In the genomic region with DNA sequence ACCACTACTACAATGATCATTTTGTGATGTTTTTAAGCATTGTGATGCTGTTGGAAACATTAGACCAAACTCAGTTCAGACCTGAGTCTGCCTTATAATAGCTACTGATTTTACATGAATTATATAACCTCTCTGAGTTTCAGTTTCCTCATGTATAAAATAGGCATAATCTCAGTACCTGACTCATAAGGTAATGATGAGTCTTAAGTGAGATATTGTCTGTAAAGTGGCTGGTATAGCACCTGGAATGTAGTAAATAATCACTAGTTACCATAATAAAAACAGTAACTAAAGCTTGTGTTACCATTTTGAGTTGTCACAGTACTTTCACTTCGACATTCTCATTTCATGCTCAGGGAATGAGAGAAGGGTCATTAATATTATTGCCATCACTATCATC, we compare ENCODE assay signal across 19 cellular contexts.
DNase-seq lines count a peak whose midpoint lies in the region; ATAC-seq, FAIRE-seq and TF ChIP-seq lines count a peak whose summit lies in the region.
"Had no signal": no experiment of that assay in that cellular context is flagged by ENCODE, and none has a peak within 500 bp of the region (broad histone marks: within the 10 kb centered on the region; RNA-seq: fewer than 3 reads in every experiment).

No MANE protein-coding gene starts in this region.

- no peak for TF ChIP-seq EP300 in GM12878 (IDR thresholded peaks at IDR 0.05; ENCODE audit: borderline replicate concordance in 1 of 2, control insufficient read depth in 1 of 2, low read depth in 2 of 2, low read length in 2 of 2)

- no peaks in the 10 kb centered on the region for H4K20me1 ChIP-seq in GM12878 (ENCODE audit: control insufficient read depth, insufficient read depth)
- no peaks in the 10 kb centered on the region for H4K20me1 ChIP-seq in keratinocyte (ENCODE audit: control insufficient read depth, extremely low read depth, insufficient read depth, low read length)

- H3K79me2 ChIP-seq in GM12878 (ENCODE audit: control insufficient read depth, insufficient read depth, low read length) (no peaks in the 10 kb centered on the region), keratinocyte (ENCODE audit: control insufficient read depth, insufficient read depth, low read length) (no peaks in the 10 kb centered on the region)

- dilution Hi-C loops in keratinocyte (cut with MboI; ENCODE audit: extremely low pct_ligation_motif_present, low sequenced_read_pairs): no loop called here

- in situ Hi-C loops in GM12878 (cut with MboI): no loop called here

- H3K4me1 ChIP-seq in GM12878 (ENCODE audit: control insufficient read depth, insufficient read depth, low read length): no peaks in the 10 kb centered on the region
- H3K4me1 ChIP-seq in keratinocyte (ENCODE audit: control insufficient read depth, extremely low read depth, insufficient read depth, low read length): no peaks in the 10 kb centered on the region
- no peaks in the 10 kb centered on the region for H3K4me1 ChIP-seq in small intestine (ENCODE audit: control insufficient read depth in 2 of 2, insufficient read depth in 1 of 2, low read depth in 1 of 2, low read length in 1 of 2)
- H3K4me1 ChIP-seq in lower lobe of right lung: no peaks in the 10 kb centered on the region

- H3K4me3 ChIP-seq in GM12878 (no peak overlapping the region), keratinocyte (ENCODE audit: control insufficient read depth in 2 of 3, extremely low read depth in 1 of 3, insufficient read depth in 2 of 3, low read depth in 1 of 3, low read length in 3 of 3) (no peak overlapping the region), small intestine (ENCODE audit: low read depth in 1 of 2, low read length in 2 of 2) (no peak overlapping the region), lower lobe of right lung (no peak overlapping the region)
- H3K4me3 ChIP-seq: GM23338 had no signal

- intact Hi-C loops in GM12878 (cut with micrococcal nuclease; ENCODE audit: unreplicated experiment) (no loop called here), lower lobe of right lung (cut with DNase I) (no loop called here)

- CTCF ChIA-PET in GM12878 (lab: Yijun Ruan, JAX): interaction anchor here (0.8 to 1.5 kb wide), 2 partner anchors 23 to 24 kb away, joined by 3 read pairs; no protein-coding TSS in a partner anchor

- H3K27me3 ChIP-seq in GM12878 (replicated peaks in 1 of 2; ENCODE audit: control insufficient read depth in 2 of 2, insufficient read depth in 2 of 2, low read length in 1 of 2) (no peaks in the 10 kb centered on the region), keratinocyte (ENCODE audit: control insufficient read depth, extremely low read depth, insufficient read depth, low read length) (no peaks in the 10 kb centered on the region), small intestine (ENCODE audit: control insufficient read depth in 2 of 2, insufficient read depth in 2 of 2, low read length in 2 of 2) (no peaks in the 10 kb centered on the region), lower lobe of right lung (ENCODE audit: low read depth) (no peaks in the 10 kb centered on the region)

- H2AFZ ChIP-seq in GM12878 (ENCODE audit: control insufficient read depth, low read depth, low read length) (no peak overlapping the region), keratinocyte (ENCODE audit: control insufficient read depth, low read length) (no peak overlapping the region)
- H2AFZ ChIP-seq: GM23338 had no signal

- FAIRE-seq in GM12878 (lab: Jason Lieb, UNC) (no peak), keratinocyte (lab: Jason Lieb, UNC) (peak; percentile 48), small intestine (lab: Jason Lieb, UNC) (no peak)
- FAIRE-seq: A204.1, D721Med, G401.6, GM12892, GM18507, H54, HepG2 had no signal

- SMC1A ChIA-PET in GM12878 (lab: Charles Lee; ENCODE audit: uncharacterized antibody, unreplicated experiment): interaction anchor here (1.6 kb wide), 2 partner anchors 18 to 24 kb away, joined by 4 to 7 read pairs; no protein-coding TSS in a partner anchor

- H3K27ac ChIP-seq in GM12878 (ENCODE audit: control insufficient read depth, insufficient read depth): no peak overlapping the region
- peak overlapping the region; percentile 34 for H3K27ac ChIP-seq in keratinocyte (ENCODE audit: control insufficient read depth, insufficient read depth, low read length)
- no peak overlapping the region for H3K27ac ChIP-seq in small intestine (ENCODE audit: low read depth in 1 of 2, low read length in 1 of 2)
- no peak overlapping the region for H3K27ac ChIP-seq in lower lobe of right lung
- H3K27ac ChIP-seq: C4-2B had no signal

- no peak for TF ChIP-seq CTCF in GM12878 (IDR thresholded peaks at IDR 0.05 in 2 of 3, conservative IDR thresholded peaks at IDR 0.05 in 1 of 3; ENCODE audit: control insufficient read depth in 2 of 3, extremely low read depth in 1 of 3, insufficient read depth in 1 of 3, low read depth in 3 of 3, low read length in 3 of 3)
- TF ChIP-seq CTCF in keratinocyte (optimal IDR thresholded peaks at IDR 0.05 in 1 of 3, IDR thresholded peaks at IDR 0.05 in 1 of 3, conservative IDR thresholded peaks at IDR 0.05 in 1 of 3; ENCODE audit: extremely low read depth in 1 of 3, insufficient read depth in 2 of 3, low read length in 3 of 3): no peak
- no peak for TF ChIP-seq CTCF in lower lobe of right lung (IDR thresholded peaks at IDR 0.05)

- no peak overlapping the region for H3K9ac ChIP-seq in GM12878 (ENCODE audit: control insufficient read depth, insufficient read depth, low read length)
- H3K9ac ChIP-seq in keratinocyte (ENCODE audit: control insufficient read depth, extremely low read depth, insufficient read depth, low read length): no peak overlapping the region

- WGBS in GM12878 (ENCODE audit: insufficient coverage, insufficient replicate concordance, low lambda C conversion rate, missing lambda C conversion rate): 0% methylated on average over 1 of the region's 1 CpG
- 62 to 81% (median 77%) methylated on average over 1 of the region's 1 CpG for WGBS in small intestine, 3 donors

- H3K9me3 ChIP-seq in GM12878 (replicated peaks; ENCODE audit: control insufficient read depth, insufficient read depth, low read length) (no peaks in the 10 kb centered on the region), keratinocyte (ENCODE audit: control insufficient read depth, low read depth, low read length) (no peaks in the 10 kb centered on the region), small intestine (ENCODE audit: control insufficient read depth, low read depth) (no peaks in the 10 kb centered on the region), lower lobe of right lung (no peaks in the 10 kb centered on the region)
- H3K9me3 ChIP-seq: Caco-2 had no signal

- no peak for TF ChIP-seq RAD21 in GM12878 (IDR thresholded peaks at IDR 0.05; ENCODE audit: insufficient read depth, low read depth, low read length)

- POLR2A ChIA-PET in GM12878 (lab: Charles Lee): no interaction called here

- peak; percentile 52 for ATAC-seq in GM12878
- no peak for ATAC-seq in HG03520 (IDR thresholded peaks at IDR 0.05; ENCODE audit: unreplicated experiment)
- ATAC-seq in lower lobe of right lung: no peak
- ATAC-seq: GM23338, HepG2 had no signal

- peak; percentile 16 for DNase-seq in M059J (ENCODE audit: low read depth)
- no peak for DNase-seq in GM12878 (ENCODE audit: low read depth, low spot score)
- DNase-seq in keratinocyte (ENCODE audit: low read depth, low spot score): no peak
- DNase-seq in small intestine: no peak
- DNase-seq in lower lobe of right lung: no peak
- DNase-seq: AML-193; Caco-2; CD4-positive, alpha-beta T cell; HCEC 1CT had no signal

- H3K9me1 ChIP-seq in keratinocyte (ENCODE audit: control insufficient read depth, extremely low read depth, insufficient read depth, low read length): no peaks in the 10 kb centered on the region

- RAD21 ChIA-PET in GM12878 (lab: Charles Lee; ENCODE audit: unreplicated experiment): interaction anchor here (0.8 to 1.1 kb wide), 3 partner anchors 8 to 45 kb away, joined by 3 read pairs; no protein-coding TSS in a partner anchor

- no TSS peak for BruUV-seq in GM12878 (replicated peaks; lab: Mats Ljungman, UMichigan)

- no peak overlapping the region for H3K4me2 ChIP-seq in GM12878 (ENCODE audit: control insufficient read depth, insufficient read depth)
- H3K4me2 ChIP-seq in keratinocyte (ENCODE audit: control insufficient read depth, extremely low read depth, insufficient read depth, low read depth, low read length): no peak overlapping the region
- H3K4me2 ChIP-seq: GM23338 had no signal

- TF ChIP-seq POLR2A in GM12878 (IDR thresholded peaks at IDR 0.05; ENCODE audit: low read depth, low read length): no peak

- no peaks in the 10 kb centered on the region for H3K36me3 ChIP-seq in GM12878 (ENCODE audit: control insufficient read depth in 2 of 2, insufficient read depth in 2 of 2, low read length in 1 of 2)
- H3K36me3 ChIP-seq in keratinocyte (ENCODE audit: control insufficient read depth in 2 of 2, extremely low read depth in 1 of 2, insufficient read depth in 2 of 2, low read length in 2 of 2): no peaks in the 10 kb centered on the region
- H3K36me3 ChIP-seq in small intestine (ENCODE audit: control insufficient read depth in 2 of 2, insufficient read depth in 2 of 2, low read length in 2 of 2): no peaks in the 10 kb centered on the region
- no peaks in the 10 kb centered on the region for H3K36me3 ChIP-seq in lower lobe of right lung

TF ChIP-seq in GM12878, 131 proteins besides CTCF, POLR2A, EP300 and RAD21 (continues in another document):
- TF ChIP-seq MTA2 (IDR thresholded peaks at IDR 0.05; ENCODE audit: low read depth) (no peak), CBFB (IDR thresholded peaks at IDR 0.05; ENCODE audit: low read depth) (no peak), RELA (IDR thresholded peaks at IDR 0.05; ENCODE audit: borderline replicate concordance, partially characterized antibody) (no peak), TBL1XR1 (IDR thresholded peaks at IDR 0.05; ENCODE audit: low read depth, low read length) (no peak)
- TF ChIP-seq, protein P1, sequence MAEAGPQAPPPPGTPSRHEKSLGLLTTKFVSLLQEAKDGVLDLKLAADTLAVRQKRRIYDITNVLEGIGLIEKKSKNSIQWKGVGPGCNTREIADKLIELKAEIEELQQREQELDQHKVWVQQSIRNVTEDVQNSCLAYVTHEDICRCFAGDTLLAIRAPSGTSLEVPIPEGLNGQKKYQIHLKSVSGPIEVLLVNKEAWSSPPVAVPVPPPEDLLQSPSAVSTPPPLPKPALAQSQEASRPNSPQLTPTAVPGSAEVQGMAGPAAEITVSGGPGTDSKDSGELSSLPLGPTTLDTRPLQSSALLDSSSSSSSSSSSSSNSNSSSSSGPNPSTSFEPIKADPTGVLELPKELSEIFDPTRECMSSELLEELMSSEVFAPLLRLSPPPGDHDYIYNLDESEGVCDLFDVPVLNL (IDR thresholded peaks at IDR 0.05; ENCODE audit: low read depth, low read length): no peak
